8 cellular contexts compared by ENCODE assay signal in genomic region chr16:1474796-1475551, GRCh38. TPM values are rescaled to one million over a fixed set of nuclear protein-coding genes. Genes with fewer than 3 reads are reported as not detected.
DNase-seq lines count a peak whose midpoint lies in the region; ATAC-seq and TF ChIP-seq lines count a peak whose summit lies in the region.

Gene CLCN7 (minus strand): TSS chr16:1475028. CDS start chr16:1474974, 54 bp downstream.

- peak within 1 kb of the TSS; percentile 90 for H3K4me3 Mint-ChIP-seq in neural progenitor cell

- H3K36me3 Mint-ChIP-seq in neural progenitor cell: no peaks in the 10 kb centered on the region

- no peaks in the 10 kb centered on the region for H4K20me1 ChIP-seq in neural progenitor cell (ENCODE audit: low read depth)

- peak within 1 kb of the TSS; percentile 92 for H3K27ac ChIP-seq in KOPT-K1 (ENCODE audit: low read depth, low read length, poor library complexity, severe bottlenecking)
- H3K27ac ChIP-seq in SJCRH30: peak within 1 kb of the TSS; percentile 81
- no peak within 1 kb of the TSS for H3K27ac ChIP-seq in neural progenitor cell
- H3K27ac ChIP-seq in stomach smooth muscle (ENCODE audit: low read length): peak within 1 kb of the TSS; percentile 85

- TF ChIP-seq CTCF in foreskin fibroblast (IDR thresholded peaks at IDR 0.05; ENCODE audit: low read depth, low read length) (no peak), neural progenitor cell (IDR thresholded peaks at IDR 0.05) (no peak)

- peak; percentile 84 for ATAC-seq in GM21786 (IDR thresholded peaks at IDR 0.05; ENCODE audit: unreplicated experiment)

- DNase-seq in Daoy (ENCODE audit: low read depth): peak; percentile 92
- peak; percentile 84 to 86 for DNase-seq in SJCRH30
- peak; percentile 78 for DNase-seq in activated gamma-delta T cell treated with anti-CD3 and anti-CD28 coated beads, Interleukin-2, amount 50 U/mL, for 16 hours (ENCODE audit: low read depth)
- DNase-seq in foreskin fibroblast: peak; percentile 88 to 96
- DNase-seq in neural progenitor cell (ENCODE audit: low spot score): peak; percentile 90

- peaks cover 19% of the 10 kb centered on the region for H3K4me1 Mint-ChIP-seq in neural progenitor cell

- H3K27me3 Mint-ChIP-seq in neural progenitor cell (ENCODE audit: insufficient read depth, low read depth): peaks cover 8% of the 10 kb centered on the region

- peak within 1 kb of the TSS; percentile 53 for H3K27ac Mint-ChIP-seq in neural progenitor cell

- H3K4me3 ChIP-seq in SJCRH30: peak within 1 kb of the TSS; percentile 86
- peak within 1 kb of the TSS; percentile 67 to 78 for H3K4me3 ChIP-seq in foreskin fibroblast (ENCODE audit: low read depth in 1 of 2, low read length in 2 of 2)
- peak within 1 kb of the TSS; percentile 69 for H3K4me3 ChIP-seq in neural progenitor cell
- peak within 1 kb of the TSS; percentile 83 to 90 for H3K4me3 ChIP-seq in stomach smooth muscle (ENCODE audit: low read length in 2 of 2)

- H3K9me3 ChIP-seq in KOPT-K1 (ENCODE audit: insufficient read depth, low read length, poor library complexity, severe bottlenecking) (no peaks in the 10 kb centered on the region), SJCRH30 (replicated peaks) (no peaks in the 10 kb centered on the region), neural progenitor cell (ENCODE audit: low read depth) (no peaks in the 10 kb centered on the region), stomach smooth muscle (ENCODE audit: control insufficient read depth in 2 of 2, low read length in 2 of 2) (peaks cover 0 to 2% of the 10 kb centered on the region in 2 donors)

- peak within 1 kb of the TSS; percentile 82 for H2AFZ ChIP-seq in neural progenitor cell (replicated peaks)

- H3K79me2 ChIP-seq in neural progenitor cell (ENCODE audit: low read depth): peaks cover 45% of the 10 kb centered on the region

- H3K36me3 ChIP-seq in KOPT-K1 (ENCODE audit: insufficient read depth, low read length) (no peaks in the 10 kb centered on the region), SJCRH30 (no peaks in the 10 kb centered on the region), neural progenitor cell (no peaks in the 10 kb centered on the region), stomach smooth muscle (ENCODE audit: control insufficient read depth in 2 of 2, insufficient read depth in 2 of 2, low read length in 2 of 2) (no peaks in the 10 kb centered on the region)

- peaks cover 2% of the 10 kb centered on the region for H3K9me3 Mint-ChIP-seq in neural progenitor cell

- H3F3A ChIP-seq in neural progenitor cell (ENCODE audit: low read depth): peaks cover 9% of the 10 kb centered on the region

- H3K27me3 ChIP-seq in SJCRH30 (no peaks in the 10 kb centered on the region), neural progenitor cell (no peaks in the 10 kb centered on the region), stomach smooth muscle (ENCODE audit: control insufficient read depth in 1 of 2, insufficient read depth in 2 of 2, low read length in 2 of 2) (no peaks in the 10 kb centered on the region)

- H3K9ac ChIP-seq in neural progenitor cell (peak within 1 kb of the TSS; percentile 72), stomach smooth muscle (ENCODE audit: low read length in 2 of 2) (peak within 1 kb of the TSS; percentile 92 to 97)

- H3K4me2 ChIP-seq in neural progenitor cell: peak within 1 kb of the TSS; percentile 98

- no peaks in the 10 kb centered on the region for H3K4me1 ChIP-seq in SJCRH30
- peaks cover 9% of the 10 kb centered on the region for H3K4me1 ChIP-seq in neural progenitor cell
- peaks cover 31% of the 10 kb centered on the region for H3K4me1 ChIP-seq in stomach smooth muscle (ENCODE audit: control insufficient read depth, insufficient read depth, low read length)

RNA-seq across cellular contexts. Expression of gene CLCN7, which starts in this region (rescaled TPM):
- total RNA-seq in Daoy (2014; rRNA removed; shearing (Covaris generic)): 15.6 and 28.2 TPM in 2 replicates
- total RNA-seq in SJCRH30 (2014; rRNA removed; shearing (Covaris generic)): 32.2 and 33.8 TPM in 2 replicates
- 11.5 and 33.4 TPM in 2 replicates for total RNA-seq in neural progenitor cell (ENCODE audit: low replicate concordance)
